Comparison of ENCODE assay signal across 8 cellular contexts in genomic region chr15:69410290-69410874, GRCh38. TPM values are rescaled to one million over a fixed set of nuclear protein-coding genes. Genes with fewer than 3 reads are reported as not detected.
DNase-seq lines count a peak whose midpoint lies in the region; ATAC-seq and TF ChIP-seq lines count a peak whose summit lies in the region.

No MANE protein-coding gene starts in this region.

- H3K27ac Mint-ChIP-seq in activated T-cell treated with anti-CD3 and anti-CD28 coated beads, Interleukin-2, amount 50 U/mL, for 72 hours: no peak overlapping the region

- ATAC-seq in activated T-cell treated with anti-CD3 and anti-CD28 coated beads, Interleukin-2, amount 50 U/mL, for 72 hours (replicated peaks in 1 of 2): peak; percentile 39 to 57
- no peak for ATAC-seq in activated T-cell treated with anti-CD3 and anti-CD28 coated beads, Interleukin-2, amount 50 U/mL, for 4 hours
- no peak for ATAC-seq in GM21737 (IDR thresholded peaks at IDR 0.05; ENCODE audit: unreplicated experiment)

- H3K27me3 ChIP-seq in brain microvascular endothelial cell (replicated peaks) (no peaks in the 10 kb centered on the region), esophagus muscularis mucosa (no peaks in the 10 kb centered on the region)

- no peaks in the 10 kb centered on the region for H3K36me3 ChIP-seq in brain microvascular endothelial cell (replicated peaks)
- H3K36me3 ChIP-seq in esophagus muscularis mucosa: no peaks in the 10 kb centered on the region

- WGBS in esophagus muscularis mucosa: 68% methylated on average over 9 of the region's 9 CpGs

- no peak overlapping the region for H3K4me3 Mint-ChIP-seq in activated T-cell treated with anti-CD3 and anti-CD28 coated beads, Interleukin-2, amount 50 U/mL, for 72 hours
- H3K4me3 Mint-ChIP-seq in activated T-cell treated with anti-CD3 and anti-CD28 coated beads, Interleukin-2, amount 50 U/mL, for 4 hours: no peak overlapping the region

- H3K4me3 ChIP-seq in brain microvascular endothelial cell (ENCODE audit: low read depth, low read length) (no peak overlapping the region), esophagus muscularis mucosa (no peak overlapping the region)

- H3K9me3 ChIP-seq in esophagus muscularis mucosa: no peaks in the 10 kb centered on the region

- intact Hi-C loops in esophagus muscularis mucosa (cut with DNase I): no loop called here

- peaks cover 2 to 3% of the 10 kb centered on the region in 2 donors for H3K36me3 Mint-ChIP-seq in activated T-cell treated with anti-CD3 and anti-CD28 coated beads, Interleukin-2, amount 50 U/mL, for 72 hours (ENCODE audit: insufficient read depth in 2 of 2)
- no peaks in the 10 kb centered on the region for H3K36me3 Mint-ChIP-seq in activated T-cell treated with anti-CD3 and anti-CD28 coated beads, Interleukin-2, amount 50 U/mL, for 4 hours (ENCODE audit: insufficient read depth)

- TF ChIP-seq CTCF in brain microvascular endothelial cell (IDR thresholded peaks at IDR 0.05; ENCODE audit: low read depth, low read length, missing control alignments) (peak; percentile 58), esophagus muscularis mucosa (IDR thresholded peaks at IDR 0.05) (no peak)

- no peaks in the 10 kb centered on the region for H3K27me3 Mint-ChIP-seq in activated T-cell treated with anti-CD3 and anti-CD28 coated beads, Interleukin-2, amount 50 U/mL, for 72 hours (ENCODE audit: low read depth)
- peaks cover 9% of the 10 kb centered on the region for H3K27me3 Mint-ChIP-seq in activated T-cell treated with anti-CD3 and anti-CD28 coated beads, Interleukin-2, amount 50 U/mL, for 4 hours (ENCODE audit: low read depth)

- peak; percentile 19 to 57 for DNase-seq in activated T-cell treated with anti-CD3 and anti-CD28 coated beads, Interleukin-2, amount 50 U/mL, for 72 hours
- no peak for DNase-seq in activated T-cell treated with anti-CD3 and anti-CD28 coated beads, Interleukin-2, amount 50 U/mL, for 4 hours
- DNase-seq in NCI-H2171 (lab: John Stamatoyannopoulos, UW): peak; percentile 51
- DNase-seq in brain microvascular endothelial cell: no peak
- DNase-seq in pons (ENCODE audit: low spot score): peak; percentile 33
- DNase-seq in esophagus muscularis mucosa (ENCODE audit: extremely low spot score): no peak
- DNase-seq in NK-92 treated with Interleukin-12 subunit alpha and Interleukin-12 subunit beta, amount 100 ng/mL, for 24 hours (lab: John Stamatoyannopoulos, UW): no peak

- H3K9me3 Mint-ChIP-seq in activated T-cell treated with anti-CD3 and anti-CD28 coated beads, Interleukin-2, amount 50 U/mL, for 72 hours: no peaks in the 10 kb centered on the region
- no peaks in the 10 kb centered on the region for H3K9me3 Mint-ChIP-seq in activated T-cell treated with anti-CD3 and anti-CD28 coated beads, Interleukin-2, amount 50 U/mL, for 4 hours

- no peak for TF ChIP-seq EP300 in esophagus muscularis mucosa (IDR thresholded peaks at IDR 0.05)

- H3K4me1 ChIP-seq in esophagus muscularis mucosa: peaks cover 0 to 18% (median 15%) of the 10 kb centered on the region in 4 donors

- TF ChIP-seq POLR2A in esophagus muscularis mucosa (IDR thresholded peaks at IDR 0.05; ENCODE audit: low read depth): no peak

- in situ Hi-C loops in brain microvascular endothelial cell (cut with HindIII; ENCODE audit: low pct_ligation_motif_present, low sequenced_read_pairs): no loop called here

- H3K4me1 Mint-ChIP-seq in activated T-cell treated with anti-CD3 and anti-CD28 coated beads, Interleukin-2, amount 50 U/mL, for 72 hours (ENCODE audit: low read depth): peaks cover 21% of the 10 kb centered on the region
- H3K4me1 Mint-ChIP-seq in activated T-cell treated with anti-CD3 and anti-CD28 coated beads, Interleukin-2, amount 50 U/mL, for 4 hours (ENCODE audit: low read depth): peaks cover 6% of the 10 kb centered on the region

- H3K27ac ChIP-seq in brain microvascular endothelial cell (no peak overlapping the region), esophagus muscularis mucosa (replicated peaks in 1 of 4) (no peak overlapping the region)

RNA-seq across cellular contexts. Expression of gene KIF23, which starts 3.8 kb away (rescaled TPM):
- 10 to 100 TPM; 51.5 to 56.2 TPM for total RNA-seq in activated T-cell treated with anti-CD3 and anti-CD28 coated beads, Interleukin-2, amount 50 U/mL, for 72 hours
- 1 to 10 TPM; 3.4 to 3.7 (median 3.5) TPM for total RNA-seq in activated T-cell treated with anti-CD3 and anti-CD28 coated beads, Interleukin-2, amount 50 U/mL, for 4 hours
- total RNA-seq in esophagus muscularis mucosa: 1 to 10 TPM; 1.7 to 7.1 (median 4.9) TPM

RNA-seq across cellular contexts. Expression of gene RPLP1, which starts 42.2 kb away (rescaled TPM):
- 1,000 to 10,000 TPM; 2,514 to 2,771 TPM for total RNA-seq in activated T-cell treated with anti-CD3 and anti-CD28 coated beads, Interleukin-2, amount 50 U/mL, for 72 hours
- 1,000 to 10,000 TPM; 3,232 to 3,343 (median 3,252) TPM for total RNA-seq in activated T-cell treated with anti-CD3 and anti-CD28 coated beads, Interleukin-2, amount 50 U/mL, for 4 hours
- total RNA-seq in esophagus muscularis mucosa: 100 to 1,000 TPM; 460 to 623 (median 514) TPM

Comparison
In these comparisons a context has a peak if more than half of its experiments do, and no peak if none do; other contexts are left out.
1. ATAC-seq: peak in activated T-cell treated with anti-CD3 and anti-CD28 coated beads, Interleukin-2, amount 50 U/mL, for 72 hours (2 of 2); none in activated T-cell treated with anti-CD3 and anti-CD28 coated beads, Interleukin-2, amount 50 U/mL, for 4 hours (0 of 2) and GM21737 (single experiment).
2. DNase-seq: peak in activated T-cell treated with anti-CD3 and anti-CD28 coated beads, Interleukin-2, amount 50 U/mL, for 72 hours (2 of 2), NCI-H2171 (single experiment) and pons (single experiment); none in activated T-cell treated with anti-CD3 and anti-CD28 coated beads, Interleukin-2, amount 50 U/mL, for 4 hours (single experiment), brain microvascular endothelial cell (single experiment), esophagus muscularis mucosa (single experiment) and NK-92 treated with Interleukin-12 subunit alpha and Interleukin-12 subunit beta, amount 100 ng/mL, for 24 hours (single experiment).
3. RNA of gene KIF23, which starts 3.8 kb away (total RNA-seq): 51.5 to 56.2 TPM in activated T-cell treated with anti-CD3 and anti-CD28 coated beads, Interleukin-2, amount 50 U/mL, for 72 hours; 1.7 to 7.1 TPM in esophagus muscularis mucosa and 3.4 to 3.7 TPM in activated T-cell treated with anti-CD3 and anti-CD28 coated beads, Interleukin-2, amount 50 U/mL, for 4 hours; every median in the first group is over 4 times any median in the second.
4. RNA of gene RPLP1, which starts 42.2 kb away (total RNA-seq): 3,232 to 3,343 TPM in activated T-cell treated with anti-CD3 and anti-CD28 coated beads, Interleukin-2, amount 50 U/mL, for 4 hours and 2,514 to 2,771 TPM in activated T-cell treated with anti-CD3 and anti-CD28 coated beads, Interleukin-2, amount 50 U/mL, for 72 hours; 460 to 623 TPM in esophagus muscularis mucosa; every median in the first group is over 4 times any median in the second.